ENCODE assay signal across 8 cellular contexts in genomic region chr19:4402171-4403004, GRCh38. TPM values are rescaled to one million over a fixed set of nuclear protein-coding genes. Genes with fewer than 3 reads are reported as not detected.
DNase-seq lines count a peak whose midpoint lies in the region; ATAC-seq lines count a peak whose summit lies in the region.

Gene CHAF1A, plus strand, starts transcription at chr19:4402640. Its CDS starts 123 bp downstream, at chr19:4402763.

- intact Hi-C loops in dendritic cell treated with granulocyte-macrophage colony-stimulating factor and Interleukin-4, amounts not matched to agents 40 ng/mL and 50 ng/mL, for 4 days (cut with micrococcal nuclease): loop anchor here (2.0 to 5.0 kb wide), 2 partner anchors 54 to 70 kb away; partner anchors contain the start of genes HDGFL2 and UBXN6

- H3K9me3 ChIP-seq in BLaER1 treated with 17β-estradiol and CSF1 and Interleukin-3, amounts not matched to agents 10 nM and 100 nM (replicated peaks in 1 of 11): peaks cover 0 to 3% (median 0%) of the 10 kb centered on the region in 11 experiments; a peak in 1 of 22 replicates

- peak within 1 kb of the TSS; percentile 90 to 99 (median 98) for H3K9ac ChIP-seq in BLaER1 treated with 17β-estradiol and CSF1 and Interleukin-3, amounts not matched to agents 10 nM and 100 nM

- peaks cover 46% of the 10 kb centered on the region for H3K4me1 Mint-ChIP-seq in dendritic cell treated with granulocyte-macrophage colony-stimulating factor and Interleukin-4, amounts not matched to agents 40 ng/mL and 50 ng/mL, for 4 days (ENCODE audit: low read depth)

- peak within 1 kb of the TSS; percentile 81 for H3K4me3 Mint-ChIP-seq in dendritic cell treated with granulocyte-macrophage colony-stimulating factor and Interleukin-4, amounts not matched to agents 40 ng/mL and 50 ng/mL, for 4 days

- peak within 1 kb of the TSS; percentile 83 for H3K27ac Mint-ChIP-seq in dendritic cell treated with granulocyte-macrophage colony-stimulating factor and Interleukin-4, amounts not matched to agents 40 ng/mL and 50 ng/mL, for 4 days

- DNase-seq in NCI-H748 (lab: John Stamatoyannopoulos, UW; ENCODE audit: unreplicated experiment) (peak; percentile 100), left lobe of liver (ENCODE audit: low spot score) (peak; percentile 100)
- DNase-seq in activated CD4-positive, alpha-beta T cell treated with anti-CD3 and anti-CD28 coated beads, Interleukin-2, amount 50 U/mL, for 1 hour: peak; percentile 98
- peak; percentile 99 for DNase-seq in stimulated activated CD4-positive, alpha-beta T cell treated with anti-CD3 and anti-CD28 coated beads, Interleukin-2, amount 100 ng/mL, for 4 hours (ENCODE audit: low read depth)

- ATAC-seq in GM19351 (IDR thresholded peaks at IDR 0.05; ENCODE audit: unreplicated experiment) (peak; percentile 86), HG03521 (IDR thresholded peaks at IDR 0.05; ENCODE audit: unreplicated experiment) (peak; percentile 69), left lobe of liver (peak; percentile 81)

- H3K4me2 ChIP-seq in BLaER1 treated with 17β-estradiol and CSF1 and Interleukin-3, amounts not matched to agents 10 nM and 100 nM: peak within 1 kb of the TSS; percentile 86 to 98 (median 95)

- H3K4me1 ChIP-seq in BLaER1 treated with 17β-estradiol and CSF1 and Interleukin-3, amounts not matched to agents 10 nM and 100 nM: peaks cover 45 to 73% (median 66%) of the 10 kb centered on the region in 10 experiments

- H3K27me3 Mint-ChIP-seq in dendritic cell treated with granulocyte-macrophage colony-stimulating factor and Interleukin-4, amounts not matched to agents 40 ng/mL and 50 ng/mL, for 4 days: no peaks in the 10 kb centered on the region

- peaks cover 17 to 76% (median 66%) of the 10 kb centered on the region in 11 experiments for H4K20me1 ChIP-seq in BLaER1 treated with 17β-estradiol and CSF1 and Interleukin-3, amounts not matched to agents 10 nM and 100 nM

- H3K27ac ChIP-seq in BLaER1 treated with 17β-estradiol and CSF1 and Interleukin-3, amounts not matched to agents 10 nM and 100 nM: peak within 1 kb of the TSS; percentile 71 to 99 (median 97)

- H3K9me3 Mint-ChIP-seq in dendritic cell treated with granulocyte-macrophage colony-stimulating factor and Interleukin-4, amounts not matched to agents 40 ng/mL and 50 ng/mL, for 4 days: no peaks in the 10 kb centered on the region

- peak within 1 kb of the TSS; percentile 90 to 99 (median 96) for H3K4me3 ChIP-seq in BLaER1 treated with 17β-estradiol and CSF1 and Interleukin-3, amounts not matched to agents 10 nM and 100 nM

- H3K27me3 ChIP-seq in BLaER1 treated with 17β-estradiol and CSF1 and Interleukin-3, amounts not matched to agents 10 nM and 100 nM: no peaks in the 10 kb centered on the region

- H3K36me3 ChIP-seq in BLaER1 treated with 17β-estradiol and CSF1 and Interleukin-3, amounts not matched to agents 10 nM and 100 nM: peaks cover 9 to 54% (median 37%) of the 10 kb centered on the region in 11 experiments

- peaks cover 24% of the 10 kb centered on the region for H3K36me3 Mint-ChIP-seq in dendritic cell treated with granulocyte-macrophage colony-stimulating factor and Interleukin-4, amounts not matched to agents 40 ng/mL and 50 ng/mL, for 4 days (ENCODE audit: low read depth)

RNA-seq across cellular contexts. Expression of gene CHAF1A, which starts in this region (rescaled TPM):
- total RNA-seq in left lobe of liver: 3.3 TPM

Comparison
In these comparisons a context has a peak if more than half of its experiments do, and no peak if none do; other contexts are left out.
1. Peak in every context shown above with its lines: DNase-seq, ATAC-seq, H3K4me3 ChIP-seq and H3K27ac ChIP-seq.